In genomic region chr3:21718161-21718765, GRCh38 we compare ENCODE assay signal across 15 cellular contexts. TPM values are rescaled to one million over a fixed set of nuclear protein-coding genes. Genes with fewer than 3 reads are reported as not detected.
DNase-seq lines count a peak whose midpoint lies in the region; ATAC-seq and TF ChIP-seq lines count a peak whose summit lies in the region.
"Had no signal": no experiment of that assay in that cellular context is flagged by ENCODE, and none has a peak within 500 bp of the region (broad histone marks: within the 10 kb centered on the region; RNA-seq: fewer than 3 reads in every experiment).

No MANE protein-coding gene starts in this region.

- H3K9me3 ChIP-seq in RWPE2 (ENCODE audit: severe bottlenecking): no peaks in the 10 kb centered on the region
- H3K9me3 ChIP-seq in body of pancreas: no peaks in the 10 kb centered on the region
- H3K9me3 ChIP-seq: esophagus muscularis mucosa, upper lobe of left lung had no signal

- peaks cover 3 to 25% (median 12%) of the 10 kb centered on the region in 9 donors for H3K9me3 Mint-ChIP-seq in naive thymus-derived CD8-positive, alpha-beta T cell

- peak; percentile 62 for DNase-seq in ELR (ENCODE audit: low read depth)
- no peak for DNase-seq in RWPE2 (ENCODE audit: low spot score)
- DNase-seq in fibroblast of gingiva (ENCODE audit: low read depth): peak; percentile 84
- peak; percentile 97 for DNase-seq in retinal pigment epithelial cell (ENCODE audit: low read depth)
- DNase-seq in naive thymus-derived CD8-positive, alpha-beta T cell: no peak
- DNase-seq in body of pancreas: no peak
- no peak for DNase-seq in COLO668 (lab: John Stamatoyannopoulos, UW; ENCODE audit: unreplicated experiment)
- DNase-seq in left ventricle myocardium superior: no peak
- DNase-seq: activated CD8-positive, alpha-beta memory T cell treated with anti-CD3 and anti-CD28 coated beads, Interleukin-2, amount 50 U/mL, for 48 hours; anterior cingulate cortex; DMS79; NCI-H2081; posterior cingulate gyrus; upper lobe of left lung had no signal

- WGBS in body of pancreas, 2 donors: 31% methylated on average over 3 of the region's 3 CpGs

- H3K4me3 Mint-ChIP-seq in naive thymus-derived CD8-positive, alpha-beta T cell: no peak overlapping the region

- ATAC-seq in RWPE2 (ENCODE audit: low read depth) (peak; percentile 99), body of pancreas (no peak), left ventricle myocardium superior (no peak)
- no peak for ATAC-seq in naive thymus-derived CD8-positive, alpha-beta T cell

- peaks cover 0 to 10% (median 0%) of the 10 kb centered on the region in 3 donors for H3K36me3 Mint-ChIP-seq in naive thymus-derived CD8-positive, alpha-beta T cell

- no peak for TF ChIP-seq POLR2A in body of pancreas (IDR thresholded peaks at IDR 0.05)

- POLR2A ChIA-PET in naive thymus-derived CD8-positive, alpha-beta T cell (lab: Charles Lee): no interaction called here

- intact Hi-C loops in body of pancreas (cut with DNase I): no loop called here
- intact Hi-C loops in left ventricle myocardium superior (cut with micrococcal nuclease): no loop called here

- TF ChIP-seq CTCF in RWPE2 (IDR thresholded peaks at IDR 0.05; ENCODE audit: poor library complexity, severe bottlenecking) (no peak), retinal pigment epithelial cell (conservative IDR thresholded peaks at IDR 0.05; ENCODE audit: low read depth, low read length) (no peak), body of pancreas (IDR thresholded peaks at IDR 0.05) (no peak)

- H3K4me1 ChIP-seq in RWPE2 (ENCODE audit: insufficient read depth, poor library complexity, severe bottlenecking) (no peaks in the 10 kb centered on the region), body of pancreas (no peaks in the 10 kb centered on the region)
- H3K4me1 ChIP-seq: upper lobe of left lung had no signal

- H3K27ac Mint-ChIP-seq in naive thymus-derived CD8-positive, alpha-beta T cell: no peak overlapping the region

- H3K27me3 Mint-ChIP-seq in naive thymus-derived CD8-positive, alpha-beta T cell: no peaks in the 10 kb centered on the region

- H3K4me3 ChIP-seq in RWPE2 (ENCODE audit: severe bottlenecking) (no peak overlapping the region), retinal pigment epithelial cell (ENCODE audit: low read length) (no peak overlapping the region), body of pancreas (no peak overlapping the region)
- H3K4me3 ChIP-seq: esophagus muscularis mucosa, upper lobe of left lung had no signal

- no peaks in the 10 kb centered on the region for H3K4me1 Mint-ChIP-seq in naive thymus-derived CD8-positive, alpha-beta T cell

- H3K36me3 ChIP-seq in RWPE2 (ENCODE audit: low read depth) (no peaks in the 10 kb centered on the region), body of pancreas (replicated peaks in 1 of 2; ENCODE audit: insufficient read depth in 1 of 2, low read depth in 2 of 2) (no peaks in the 10 kb centered on the region)
- H3K36me3 ChIP-seq: esophagus muscularis mucosa, upper lobe of left lung had no signal

- H3K27me3 ChIP-seq in RWPE2 (ENCODE audit: insufficient read depth, poor library complexity, severe bottlenecking) (no peaks in the 10 kb centered on the region), body of pancreas (no peaks in the 10 kb centered on the region)
- H3K27me3 ChIP-seq: esophagus muscularis mucosa, upper lobe of left lung had no signal

- H3K27ac ChIP-seq in RWPE2 (ENCODE audit: poor library complexity, severe bottlenecking) (peak overlapping the region; percentile 57), body of pancreas (no peak overlapping the region)
- H3K27ac ChIP-seq: esophagus muscularis mucosa, upper lobe of left lung had no signal

RNA-seq across cellular contexts. Expression of gene ZNF385D, which starts 32.7 kb away (rescaled TPM):
- total RNA-seq in naive thymus-derived CD8-positive, alpha-beta T cell: not detected
- polyA plus RNA-seq in naive thymus-derived CD8-positive, alpha-beta T cell: not detected
- 1 to 10 TPM; 3.9 to 5.9 TPM for total RNA-seq in body of pancreas
- 2.8 TPM for total RNA-seq in left ventricle myocardium superior

Comparison
In these comparisons a context has a peak if more than half of its experiments do, and no peak if none do; other contexts are left out.
1. DNase-seq: peak in ELR (single experiment), fibroblast of gingiva (single experiment) and retinal pigment epithelial cell (single experiment); none in RWPE2 (single experiment), naive thymus-derived CD8-positive, alpha-beta T cell (0 of 10), body of pancreas (0 of 4), COLO668 (single experiment) and left ventricle myocardium superior (single experiment).